ENCODE assay signal across 7 cellular contexts in genomic region chr15:91049378-91050127, GRCh38. TPM values are rescaled to one million over a fixed set of nuclear protein-coding genes. Genes with fewer than 3 reads are reported as not detected.
DNase-seq lines count a peak whose midpoint lies in the region; TF ChIP-seq lines count a peak whose summit lies in the region.

No MANE protein-coding gene starts in this region.

- intact Hi-C loops in breast epithelium (cut with DNase I; ENCODE audit: low total_unique reads): loop anchor here (10.0 kb wide), 1 partner anchor 175 kb away; no protein-coding TSS in a partner anchor

- TF ChIP-seq CTCF in GM12865 (IDR thresholded peaks at IDR 0.05; ENCODE audit: insufficient read depth, low read depth, low read length, missing control alignments) (peak; percentile 67), HFF-Myc (IDR thresholded peaks at IDR 0.05; ENCODE audit: low read depth, low read length, missing control alignments) (peak; percentile 68), breast epithelium (IDR thresholded peaks at IDR 0.05) (peak in 2 of 3 donors; percentile 56 to 59)

- peak; percentile 77 for DNase-seq in GM12865 (ENCODE audit: low read depth)
- DNase-seq in HFF-Myc (ENCODE audit: extremely low read depth, low read depth): peak; percentile 46
- peak; percentile 1 for DNase-seq in NCI-H1105 (lab: John Stamatoyannopoulos, UW)
- peak; percentile 48 to 84 for DNase-seq in SW 1271 (lab: John Stamatoyannopoulos, UW)
- DNase-seq in breast epithelium (ENCODE audit: low spot score in 2 of 2): peak in 1 of 2 donors; percentile 42
- DNase-seq in inferior parietal cortex (ENCODE audit: extremely low spot score): peak; percentile 88
- peak; percentile 21 to 22 for DNase-seq in stimulated activated CD4-positive, alpha-beta T cell treated with anti-CD3 and anti-CD28 coated beads, Interleukin-15, amount 100 ng/mL, for 48 hours (ENCODE audit: low read depth in 2 of 2)

- H3K4me1 ChIP-seq in breast epithelium: no peaks in the 10 kb centered on the region

- TF ChIP-seq POLR2A in breast epithelium (IDR thresholded peaks at IDR 0.05): no peak

- H3K36me3 ChIP-seq in breast epithelium: no peaks in the 10 kb centered on the region

- H3K27ac ChIP-seq in breast epithelium: no peak overlapping the region

- H3K27me3 ChIP-seq in breast epithelium: peaks cover 0 to 13% of the 10 kb centered on the region in 2 donors

- no peak overlapping the region for H3K4me3 ChIP-seq in GM12865 (ENCODE audit: low read depth, low read length)
- H3K4me3 ChIP-seq in HFF-Myc (replicated peaks; ENCODE audit: low read depth, low read length): no peak overlapping the region
- H3K4me3 ChIP-seq in breast epithelium: no peak overlapping the region

- no peaks in the 10 kb centered on the region for H3K9me3 ChIP-seq in breast epithelium

RNA-seq across cellular contexts. Expression of gene VPS33B, which starts 27.2 kb away (rescaled TPM):
- total RNA-seq in breast epithelium: 10 to 100 TPM in 1 of 3 donors, 1 to 10 TPM in 2; 8.8 to 10.7 (median 9.0) TPM

RNA-seq across cellular contexts. Expression of gene SV2B, which starts 50.5 kb away (rescaled TPM):
- total RNA-seq in breast epithelium: 1 to 10 TPM in 2 of 3 donors, under 1 TPM in 1; 0.44 to 4.9 (median 2.2) TPM

RNA-seq across cellular contexts. Expression of gene PRC1, which starts 55.2 kb away (rescaled TPM):
- total RNA-seq in breast epithelium: 10 to 100 TPM in 2 of 3 donors, 1 to 10 TPM in 1; 4.3 to 19.8 (median 10.5) TPM
